Comparison of ENCODE assay signal across 9 cellular contexts in genomic region chr4:174714393-174715211, GRCh38.
A peak's percentile ranks its signal among the peaks of the same experiment; 100 is the strongest.
DNase-seq lines count a peak whose midpoint lies in the region; ATAC-seq and TF ChIP-seq lines count a peak whose summit lies in the region.
"Had no signal": no experiment of that assay in that cellular context is flagged by ENCODE, and none has a peak within 500 bp of the region (broad histone marks: within the 10 kb centered on the region; RNA-seq: fewer than 3 reads in every experiment).

No MANE protein-coding gene starts in this region.

- H3K9me2 ChIP-seq in PC-9 (ENCODE audit: insufficient read depth): no peaks in the 10 kb centered on the region

- H3K4me3 ChIP-seq in cardiac muscle cell: no peak overlapping the region
- H3K4me3 ChIP-seq in right atrium auricular region: no peak overlapping the region
- H3K4me3 ChIP-seq in PC-9: no peak overlapping the region

- no peak overlapping the region for H2AFZ ChIP-seq in PC-9

- H3K4me1 ChIP-seq in cardiac muscle cell (ENCODE audit: low read depth): no peaks in the 10 kb centered on the region
- H3K4me1 ChIP-seq in right atrium auricular region: no peaks in the 10 kb centered on the region
- no peaks in the 10 kb centered on the region for H3K4me1 ChIP-seq in PC-9 (replicated peaks; ENCODE audit: insufficient read depth)

- H3K4me1 Mint-ChIP-seq in endothelial cell (ENCODE audit: unreplicated experiment) (peaks cover 2% of the 10 kb centered on the region), neural crest cell (peaks cover 10% of the 10 kb centered on the region)

- H3K36me3 Mint-ChIP-seq in endothelial cell (ENCODE audit: low read depth, unreplicated experiment) (no peaks in the 10 kb centered on the region), neural crest cell (ENCODE audit: low read depth) (no peaks in the 10 kb centered on the region)

- BruUV-seq in PC-9 (replicated peaks; lab: Mats Ljungman, UMichigan): no TSS peak

- H3K9me3 Mint-ChIP-seq in endothelial cell (ENCODE audit: unreplicated experiment): no peaks in the 10 kb centered on the region
- no peaks in the 10 kb centered on the region for H3K9me3 Mint-ChIP-seq in neural crest cell

- peak; percentile 90 for ATAC-seq in HG03457 (IDR thresholded peaks at IDR 0.05; ENCODE audit: unreplicated experiment)

- POLR2A ChIA-PET in PC-9 (lab: Charles Lee; ENCODE audit: unreplicated experiment): no interaction called here

- H3K36me3 ChIP-seq in cardiac muscle cell (no peaks in the 10 kb centered on the region), right atrium auricular region (no peaks in the 10 kb centered on the region), PC-9 (ENCODE audit: low read depth) (no peaks in the 10 kb centered on the region)

- CTCF ChIA-PET in PC-9 (lab: Charles Lee): no interaction called here

- H3K27ac Mint-ChIP-seq in endothelial cell (ENCODE audit: unreplicated experiment) (no peak overlapping the region), neural crest cell (ENCODE audit: unreplicated experiment) (no peak overlapping the region)

- H3K4me2 ChIP-seq in PC-9: no peak overlapping the region

- H3K9me3 ChIP-seq in cardiac muscle cell (ENCODE audit: low read depth): no peaks in the 10 kb centered on the region
- H3K9me3 ChIP-seq in right atrium auricular region: no peaks in the 10 kb centered on the region
- no peaks in the 10 kb centered on the region for H3K9me3 ChIP-seq in PC-9 (ENCODE audit: insufficient read depth, low read depth)

- no peak overlapping the region for H3K4me3 Mint-ChIP-seq in endothelial cell (ENCODE audit: unreplicated experiment)
- no peak overlapping the region for H3K4me3 Mint-ChIP-seq in neural crest cell

- peaks cover 2% of the 10 kb centered on the region for H3K27me3 Mint-ChIP-seq in endothelial cell (ENCODE audit: unreplicated experiment)
- no peaks in the 10 kb centered on the region for H3K27me3 Mint-ChIP-seq in neural crest cell (ENCODE audit: low read depth)

- DNase-seq in cardiac muscle cell (ENCODE audit: low read depth in 1 of 2, low spot score in 1 of 2) (peak; percentile 53 to 76), right atrium auricular region (ENCODE audit: low spot score) (no peak), GM20000 (ENCODE audit: low spot score) (peak; percentile 44), PC-9 (peak; percentile 26 to 34), endothelial cell (ENCODE audit: low spot score) (peak; percentile 53), neural crest cell (ENCODE audit: low read depth, low spot score) (peak; percentile 10), NCI-H2196 (lab: John Stamatoyannopoulos, UW; ENCODE audit: unreplicated experiment) (no peak)
- DNase-seq: left cardiac atrium had no signal

- no peaks in the 10 kb centered on the region for H3F3A ChIP-seq in PC-9 (ENCODE audit: insufficient read depth, low read depth)

- intact Hi-C loops in PC-9 (cut with micrococcal nuclease; ENCODE audit: unreplicated experiment): loop anchor here (2.0 to 10.0 kb wide), 3 partner anchors 70 to 350 kb away; partner anchors contain the start of gene HPGD

- H3K27me3 ChIP-seq in cardiac muscle cell: no peaks in the 10 kb centered on the region
- H3K27me3 ChIP-seq in right atrium auricular region: no peaks in the 10 kb centered on the region
- no peaks in the 10 kb centered on the region for H3K27me3 ChIP-seq in PC-9 (ENCODE audit: insufficient read depth, low read depth)

- no peaks in the 10 kb centered on the region for H3K79me2 ChIP-seq in PC-9 (ENCODE audit: low read depth)

- no peaks in the 10 kb centered on the region for H4K20me1 ChIP-seq in PC-9 (ENCODE audit: insufficient read depth)

- H3K27ac ChIP-seq in cardiac muscle cell: no peak overlapping the region
- no peak overlapping the region for H3K27ac ChIP-seq in right atrium auricular region
- no peak overlapping the region for H3K27ac ChIP-seq in PC-9

- peak; percentile 91 for TF ChIP-seq CTCF in cardiac muscle cell (IDR thresholded peaks at IDR 0.05; ENCODE audit: low read depth, low read length)
- peak in 1 of 2 donors; percentile 62 for TF ChIP-seq CTCF in right atrium auricular region (IDR thresholded peaks at IDR 0.05)
- TF ChIP-seq CTCF in GM20000 (IDR thresholded peaks at IDR 0.05; ENCODE audit: extremely low read depth, missing control alignments): peak; percentile 42
- peak; percentile 73 for TF ChIP-seq CTCF in PC-9 (conservative IDR thresholded peaks at IDR 0.05)
- peak; percentile 72 for TF ChIP-seq CTCF in endothelial cell (IDR thresholded peaks at IDR 0.05; ENCODE audit: unreplicated experiment)
- TF ChIP-seq CTCF in neural crest cell (conservative IDR thresholded peaks at IDR 0.05): peak; percentile 74

Comparison
In these comparisons a context has a peak if more than half of its experiments do, and no peak if none do; other contexts are left out.
1. DNase-seq: peak in cardiac muscle cell (2 of 2), GM20000 (single experiment), PC-9 (2 of 2), endothelial cell (single experiment) and neural crest cell (single experiment); none in right atrium auricular region (single experiment) and NCI-H2196 (single experiment).